1 cellular context compared by ENCODE assay signal in genomic region chr3:72903004-72903403, GRCh38.
A peak's percentile ranks its signal among the peaks of the same experiment; 100 is the strongest.
TF ChIP-seq lines count a peak whose summit lies in the region.

No MANE protein-coding gene starts in this region.

TF ChIP-seq in HepG2, 621 proteins besides CTCF, POLR2A, EP300 and RAD21 (continued from another document and continues in another):
- no peak for TF ChIP-seq PRDM10 (CRISPR knock-in tag; IDR thresholded peaks at IDR 0.05; ENCODE audit: low read depth)
- TF ChIP-seq, protein P1, sequence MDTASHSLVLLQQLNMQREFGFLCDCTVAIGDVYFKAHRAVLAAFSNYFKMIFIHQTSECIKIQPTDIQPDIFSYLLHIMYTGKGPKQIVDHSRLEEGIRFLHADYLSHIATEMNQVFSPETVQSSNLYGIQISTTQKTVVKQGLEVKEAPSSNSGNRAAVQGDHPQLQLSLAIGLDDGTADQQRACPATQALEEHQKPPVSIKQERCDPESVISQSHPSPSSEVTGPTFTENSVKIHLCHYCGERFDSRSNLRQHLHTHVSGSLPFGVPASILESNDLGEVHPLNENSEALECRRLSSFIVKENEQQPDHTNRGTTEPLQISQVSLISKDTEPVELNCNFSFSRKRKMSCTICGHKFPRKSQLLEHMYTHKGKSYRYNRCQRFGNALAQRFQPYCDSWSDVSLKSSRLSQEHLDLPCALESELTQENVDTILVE (CRISPR knock-in tag; IDR thresholded peaks at IDR 0.05), result 0 out of 2 replicates have a peak, but pooled peaks have one; percentile 31
- TF ChIP-seq ESRRA (CRISPR knock-in tag; IDR thresholded peaks at IDR 0.05; ENCODE audit: low read depth), result no peak
- TF ChIP-seq ZNF512B (CRISPR knock-in tag; IDR thresholded peaks at IDR 0.05; ENCODE audit: borderline replicate concordance), result no peak
- TF ChIP-seq XBP1 (CRISPR knock-in tag; IDR thresholded peaks at IDR 0.05), result no peak
- no peak for TF ChIP-seq NAIF1 (CRISPR knock-in tag; IDR thresholded peaks at IDR 0.05; ENCODE audit: borderline replicate concordance)
- no peak for TF ChIP-seq ZNF557 (CRISPR knock-in tag; IDR thresholded peaks at IDR 0.05)
- TF ChIP-seq DBP (CRISPR knock-in tag; IDR thresholded peaks at IDR 0.05; ENCODE audit: not compliant biosample characterization), result no peak
- TF ChIP-seq FOXK1 (CRISPR knock-in tag; IDR thresholded peaks at IDR 0.05; ENCODE audit: borderline replicate concordance, low read depth), result peak; percentile 83; the same call in 1 of the 2 replicates
- no peak for TF ChIP-seq PHF8 (CRISPR knock-in tag; IDR thresholded peaks at IDR 0.05)
- TF ChIP-seq KDM3A (CRISPR knock-in tag; IDR thresholded peaks at IDR 0.05; ENCODE audit: low read depth), result no peak
- no peak for TF ChIP-seq KDM2A (CRISPR knock-in tag; IDR thresholded peaks at IDR 0.05; ENCODE audit: borderline replicate concordance, low read depth)
- TF ChIP-seq HNF4G (IDR thresholded peaks at IDR 0.05; ENCODE audit: borderline replicate concordance, low read depth, low read length), result no peak
- TF ChIP-seq HNF4G (CRISPR knock-in tag; IDR thresholded peaks at IDR 0.05; ENCODE audit: borderline replicate concordance, low read depth), result no peak
- TF ChIP-seq IRF9 (CRISPR knock-in tag; IDR thresholded peaks at IDR 0.05; ENCODE audit: borderline replicate concordance), result no peak
- TF ChIP-seq ZBTB3 (CRISPR knock-in tag; IDR thresholded peaks at IDR 0.05; ENCODE audit: borderline replicate concordance, low read depth), result no peak
- TF ChIP-seq CEBPG (CRISPR knock-in tag; IDR thresholded peaks at IDR 0.05), result peak; percentile 96
- TF ChIP-seq SIX4 (CRISPR knock-in tag; IDR thresholded peaks at IDR 0.05), result no peak
- no peak for TF ChIP-seq PAX8 (CRISPR knock-in tag; IDR thresholded peaks at IDR 0.05; ENCODE audit: borderline replicate concordance)
- no peak for TF ChIP-seq RNF2 (conservative IDR thresholded peaks at IDR 0.05; ENCODE audit: low read depth)
- TF ChIP-seq, protein P2, sequence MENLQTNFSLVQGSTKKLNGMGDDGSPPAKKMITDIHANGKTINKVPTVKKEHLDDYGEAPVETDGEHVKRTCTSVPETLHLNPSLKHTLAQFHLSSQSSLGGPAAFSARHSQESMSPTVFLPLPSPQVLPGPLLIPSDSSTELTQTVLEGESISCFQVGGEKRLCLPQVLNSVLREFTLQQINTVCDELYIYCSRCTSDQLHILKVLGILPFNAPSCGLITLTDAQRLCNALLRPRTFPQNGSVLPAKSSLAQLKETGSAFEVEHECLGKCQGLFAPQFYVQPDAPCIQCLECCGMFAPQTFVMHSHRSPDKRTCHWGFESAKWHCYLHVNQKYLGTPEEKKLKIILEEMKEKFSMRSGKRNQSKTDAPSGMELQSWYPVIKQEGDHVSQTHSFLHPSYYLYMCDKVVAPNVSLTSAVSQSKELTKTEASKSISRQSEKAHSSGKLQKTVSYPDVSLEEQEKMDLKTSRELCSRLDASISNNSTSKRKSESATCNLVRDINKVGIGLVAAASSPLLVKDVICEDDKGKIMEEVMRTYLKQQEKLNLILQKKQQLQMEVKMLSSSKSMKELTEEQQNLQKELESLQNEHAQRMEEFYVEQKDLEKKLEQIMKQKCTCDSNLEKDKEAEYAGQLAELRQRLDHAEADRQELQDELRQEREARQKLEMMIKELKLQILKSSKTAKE (CRISPR knock-in tag; IDR thresholded peaks at IDR 0.05; ENCODE audit: borderline replicate concordance), result no peak
- TF ChIP-seq, protein P3, sequence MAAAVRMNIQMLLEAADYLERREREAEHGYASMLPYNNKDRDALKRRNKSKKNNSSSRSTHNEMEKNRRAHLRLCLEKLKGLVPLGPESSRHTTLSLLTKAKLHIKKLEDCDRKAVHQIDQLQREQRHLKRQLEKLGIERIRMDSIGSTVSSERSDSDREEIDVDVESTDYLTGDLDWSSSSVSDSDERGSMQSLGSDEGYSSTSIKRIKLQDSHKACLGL (CRISPR knock-in tag; IDR thresholded peaks at IDR 0.05), result no peak
- no peak for TF ChIP-seq ZNF883 (CRISPR knock-in tag; IDR thresholded peaks at IDR 0.05; ENCODE audit: not compliant biosample characterization)
- no peak for TF ChIP-seq MAFF (IDR thresholded peaks at IDR 0.05; ENCODE audit: low read depth, low read length)
- TF ChIP-seq JARID2 (CRISPR knock-in tag; IDR thresholded peaks at IDR 0.05; ENCODE audit: insufficient replicate concordance), result no peak
- TF ChIP-seq ZNF232 (CRISPR knock-in tag; IDR thresholded peaks at IDR 0.05; ENCODE audit: borderline replicate concordance), result no peak
- no peak for TF ChIP-seq HNRNPH1 (optimal IDR thresholded peaks at IDR 0.05; ENCODE audit: low read depth, low read length)
- no peak for TF ChIP-seq ZNF766 (CRISPR knock-in tag; IDR thresholded peaks at IDR 0.05; ENCODE audit: borderline replicate concordance)
- no peak for TF ChIP-seq TOE1 (CRISPR knock-in tag; IDR thresholded peaks at IDR 0.05)
- TF ChIP-seq NONO (IDR thresholded peaks at IDR 0.05), result no peak
- no peak for TF ChIP-seq NONO (CRISPR knock-in tag; conservative IDR thresholded peaks at IDR 0.05)
- TF ChIP-seq ZNF761 (CRISPR knock-in tag; conservative IDR thresholded peaks at IDR 0.05), result no peak
- no peak for TF ChIP-seq ZNF362 (CRISPR knock-in tag; IDR thresholded peaks at IDR 0.05; ENCODE audit: borderline replicate concordance)
- TF ChIP-seq AGO1 (IDR thresholded peaks at IDR 0.05; ENCODE audit: low read depth, low read length, poor library complexity, severe bottlenecking), result no peak
- no peak for TF ChIP-seq SYNCRIP (IDR thresholded peaks at IDR 0.05; ENCODE audit: insufficient read depth, low read depth, low read length)
- no peak for TF ChIP-seq ZNF672 (CRISPR knock-in tag; IDR thresholded peaks at IDR 0.05)
- TF ChIP-seq POGK (CRISPR knock-in tag; conservative IDR thresholded peaks at IDR 0.05), result no peak
- TF ChIP-seq TRIM24 (CRISPR knock-in tag; IDR thresholded peaks at IDR 0.05), result no peak
- no peak for TF ChIP-seq ZNF605 (CRISPR knock-in tag; IDR thresholded peaks at IDR 0.05)
- TF ChIP-seq EHMT2 (IDR thresholded peaks at IDR 0.05; ENCODE audit: borderline replicate concordance, low read depth, low read length), result no peak
- TF ChIP-seq NBN (conservative IDR thresholded peaks at IDR 0.05), result no peak
- no peak for TF ChIP-seq NFYC (CRISPR knock-in tag; IDR thresholded peaks at IDR 0.05)
- TF ChIP-seq NR1H2 (CRISPR knock-in tag; IDR thresholded peaks at IDR 0.05; ENCODE audit: borderline replicate concordance, low read depth), result no peak
- TF ChIP-seq RXRB (CRISPR knock-in tag; IDR thresholded peaks at IDR 0.05; ENCODE audit: borderline replicate concordance), result peak; percentile 66
- TF ChIP-seq, protein P4, sequence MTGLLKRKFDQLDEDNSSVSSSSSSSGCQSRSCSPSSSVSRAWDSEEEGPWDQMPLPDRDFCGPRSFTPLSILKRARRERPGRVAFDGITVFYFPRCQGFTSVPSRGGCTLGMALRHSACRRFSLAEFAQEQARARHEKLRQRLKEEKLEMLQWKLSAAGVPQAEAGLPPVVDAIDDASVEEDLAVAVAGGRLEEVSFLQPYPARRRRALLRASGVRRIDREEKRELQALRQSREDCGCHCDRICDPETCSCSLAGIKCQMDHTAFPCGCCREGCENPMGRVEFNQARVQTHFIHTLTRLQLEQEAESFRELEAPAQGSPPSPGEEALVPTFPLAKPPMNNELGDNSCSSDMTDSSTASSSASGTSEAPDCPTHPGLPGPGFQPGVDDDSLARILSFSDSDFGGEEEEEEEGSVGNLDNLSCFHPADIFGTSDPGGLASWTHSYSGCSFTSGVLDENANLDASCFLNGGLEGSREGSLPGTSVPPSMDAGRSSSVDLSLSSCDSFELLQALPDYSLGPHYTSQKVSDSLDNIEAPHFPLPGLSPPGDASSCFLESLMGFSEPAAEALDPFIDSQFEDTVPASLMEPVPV (CRISPR knock-in tag; IDR thresholded peaks at IDR 0.05), result no peak
- TF ChIP-seq TGIF2 (CRISPR knock-in tag; IDR thresholded peaks at IDR 0.05), result no peak
- no peak for TF ChIP-seq ZNF180 (CRISPR knock-in tag; IDR thresholded peaks at IDR 0.05; ENCODE audit: borderline replicate concordance, low read depth)
- TF ChIP-seq, protein P5, sequence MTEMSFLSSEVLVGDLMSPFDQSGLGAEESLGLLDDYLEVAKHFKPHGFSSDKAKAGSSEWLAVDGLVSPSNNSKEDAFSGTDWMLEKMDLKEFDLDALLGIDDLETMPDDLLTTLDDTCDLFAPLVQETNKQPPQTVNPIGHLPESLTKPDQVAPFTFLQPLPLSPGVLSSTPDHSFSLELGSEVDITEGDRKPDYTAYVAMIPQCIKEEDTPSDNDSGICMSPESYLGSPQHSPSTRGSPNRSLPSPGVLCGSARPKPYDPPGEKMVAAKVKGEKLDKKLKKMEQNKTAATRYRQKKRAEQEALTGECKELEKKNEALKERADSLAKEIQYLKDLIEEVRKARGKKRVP (CRISPR knock-in tag; IDR thresholded peaks at IDR 0.05), result peak in 1 of 2 experiments; percentile 80; a peak in 2 of 4 replicates
- TF ChIP-seq CBX2 (IDR thresholded peaks at IDR 0.05; ENCODE audit: low read depth, low read length), result no peak
- no peak for TF ChIP-seq CBX2 (CRISPR knock-in tag; IDR thresholded peaks at IDR 0.05; ENCODE audit: low read depth)
- peak; percentile 65; the same call in 1 of the 2 replicates for TF ChIP-seq FOSL1 (CRISPR knock-in tag; IDR thresholded peaks at IDR 0.05; ENCODE audit: borderline replicate concordance)
